ENCODE assay signal across 11 cellular contexts in genomic region chrX:143788265-143788664, GRCh38.
DNase-seq lines count a peak whose midpoint lies in the region; ATAC-seq and TF ChIP-seq lines count a peak whose summit lies in the region.
"Had no signal": no experiment of that assay in that cellular context is flagged by ENCODE, and none has a peak within 500 bp of the region (broad histone marks: within the 10 kb centered on the region; RNA-seq: fewer than 3 reads in every experiment).

No MANE protein-coding gene starts in this region.

- POLR2A ChIA-PET in MCF 10A (lab: Yijun Ruan, JAX) = interaction anchor here (0.6 kb wide), 1 partner anchor 98 kb away, joined by 4 read pairs; no protein-coding TSS in a partner anchor

- no peaks in the 10 kb centered on the region for H3K27me3 Mint-ChIP-seq in MCF 10A (ENCODE audit: insufficient read depth, unreplicated experiment)
- H3K27me3 Mint-ChIP-seq: dendritic cell treated with granulocyte-macrophage colony-stimulating factor and Interleukin-4, amounts not matched to agents 40 ng/mL and 50 ng/mL, for 4 days had no signal

- DNase-seq in MCF 10A (ENCODE audit: unreplicated experiment) (peak; percentile 52), breast epithelium (ENCODE audit: low spot score in 2 of 2) (no peak), NOMO-1 treated with dmso at 0.1 percent for 144 hours (lab: John Stamatoyannopoulos, UW; ENCODE audit: unreplicated experiment) (peak; percentile 4), epithelial cell of esophagus (ENCODE audit: low read depth) (peak; percentile 49), left ventricle myocardium inferior (no peak), midbrain (lab: John Stamatoyannopoulos, UW) (no peak)
- no peak for DNase-seq in activated T-cell treated with anti-CD3 and anti-CD28 coated beads, Interleukin-2, amount 50 U/mL, for 1 hour
- DNase-seq: KG1 had no signal

- H3K27me3 ChIP-seq in breast epithelium (peaks cover 0 to 4% of the 10 kb centered on the region in 2 donors), left ventricle myocardium inferior (ENCODE audit: low read depth) (no peaks in the 10 kb centered on the region)

- H3K27ac ChIP-seq in breast epithelium (no peak overlapping the region), left ventricle myocardium inferior (replicated peaks) (no peak overlapping the region)
- H3K27ac ChIP-seq: BLaER1 had no signal

- no TSS peak for BruUV-seq in MCF 10A (replicated peaks; lab: Mats Ljungman, UMichigan)

- H3K36me3 ChIP-seq in breast epithelium = no peaks in the 10 kb centered on the region
- H3K36me3 ChIP-seq in left ventricle myocardium inferior = no peaks in the 10 kb centered on the region
- H3K36me3 ChIP-seq: BLaER1 had no signal

- H3K4me3 Mint-ChIP-seq in MCF 10A (ENCODE audit: unreplicated experiment) = no peak overlapping the region
- H3K4me3 Mint-ChIP-seq: dendritic cell treated with granulocyte-macrophage colony-stimulating factor and Interleukin-4, amounts not matched to agents 40 ng/mL and 50 ng/mL, for 4 days had no signal

- ATAC-seq in HG02870 (IDR thresholded peaks at IDR 0.05; ENCODE audit: unreplicated experiment) = no peak

- H3K27ac Mint-ChIP-seq in MCF 10A (ENCODE audit: low read depth, unreplicated experiment) = no peak overlapping the region
- H3K27ac Mint-ChIP-seq: dendritic cell treated with granulocyte-macrophage colony-stimulating factor and Interleukin-4, amounts not matched to agents 40 ng/mL and 50 ng/mL, for 4 days had no signal

- H3K4me1 ChIP-seq in breast epithelium (no peaks in the 10 kb centered on the region), left ventricle myocardium inferior (no peaks in the 10 kb centered on the region)
- H3K4me1 ChIP-seq: BLaER1 had no signal

- H3K36me3 Mint-ChIP-seq in MCF 10A (ENCODE audit: insufficient read depth, unreplicated experiment) = no peaks in the 10 kb centered on the region

- TF ChIP-seq POLR2A in breast epithelium (IDR thresholded peaks at IDR 0.05) = no peak

- no peaks in the 10 kb centered on the region for H3K4me1 Mint-ChIP-seq in MCF 10A (ENCODE audit: insufficient read depth, unreplicated experiment)

- TF ChIP-seq CTCF in MCF 10A (IDR thresholded peaks at IDR 0.05; ENCODE audit: unreplicated experiment) = peak; percentile 73
- TF ChIP-seq CTCF in breast epithelium (IDR thresholded peaks at IDR 0.05) = peak in 1 of 3 donors; percentile 11
- TF ChIP-seq CTCF in epithelial cell of esophagus (IDR thresholded peaks at IDR 0.05; ENCODE audit: insufficient read depth, low read depth, low read length, missing control alignments) = peak; percentile 49
- no peak for TF ChIP-seq CTCF in left ventricle myocardium inferior (IDR thresholded peaks at IDR 0.05; ENCODE audit: borderline replicate concordance)

- intact Hi-C loops in MCF 10A (cut with micrococcal nuclease) (loop anchor here (1.0 to 10.0 kb wide), 4 partner anchors 269 to 1403 kb away; no protein-coding TSS in a partner anchor), breast epithelium (cut with DNase I; ENCODE audit: low total_unique reads) (loop anchor here (2.0 kb wide), 1 partner anchor 75 kb away; no protein-coding TSS in a partner anchor), left ventricle myocardium inferior (cut with micrococcal nuclease) (no loop called here)

- CTCF ChIA-PET in MCF 10A (lab: Yijun Ruan, JAX) = interaction anchor here (0.6 to 2.0 kb wide), 30 partner anchors 9 to 1402 kb away, joined by 3 to 13 read pairs (median 4); no protein-coding TSS in a partner anchor

- H3K4me3 ChIP-seq in breast epithelium (no peak overlapping the region), epithelial cell of esophagus (ENCODE audit: low read length) (no peak overlapping the region), left ventricle myocardium inferior (no peak overlapping the region)
- H3K4me3 ChIP-seq: BLaER1 had no signal

- no peaks in the 10 kb centered on the region for H3K9me3 ChIP-seq in breast epithelium
- no peaks in the 10 kb centered on the region for H3K9me3 ChIP-seq in left ventricle myocardium inferior (replicated peaks)
- H3K9me3 ChIP-seq: BLaER1 had no signal

- H3K9me3 Mint-ChIP-seq in MCF 10A (ENCODE audit: unreplicated experiment) = peaks cover 7% of the 10 kb centered on the region

Comparison
In these comparisons a context has a peak if more than half of its experiments do, and no peak if none do; other contexts are left out.
1. DNase-seq: peak in MCF 10A (single experiment), NOMO-1 treated with dmso at 0.1 percent for 144 hours (single experiment) and epithelial cell of esophagus (single experiment); none in breast epithelium (0 of 2), activated T-cell treated with anti-CD3 and anti-CD28 coated beads, Interleukin-2, amount 50 U/mL, for 1 hour (single experiment), left ventricle myocardium inferior (single experiment) and midbrain (single experiment).